In the genomic region with DNA sequence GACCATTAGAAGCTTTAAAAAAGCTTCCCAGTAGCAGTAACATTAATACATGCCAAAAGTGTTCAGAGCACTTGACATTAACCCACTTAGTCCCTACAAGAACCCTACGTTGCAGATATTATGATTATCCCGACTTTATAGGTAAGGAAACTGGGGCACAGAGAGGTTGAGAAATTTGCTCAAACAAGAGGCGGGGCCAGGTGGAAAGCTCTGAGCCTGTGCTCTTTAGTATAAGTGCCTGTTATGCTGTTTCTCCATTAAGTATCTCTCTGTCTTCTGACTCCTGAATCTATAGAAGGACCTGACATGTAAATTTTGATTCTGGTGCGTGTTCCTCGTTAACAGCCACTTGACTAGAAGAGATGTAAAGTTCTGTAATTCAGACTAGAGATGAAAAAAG, we compare ENCODE assay signal across 13 cellular contexts.
DNase-seq lines count a peak whose midpoint lies in the region; ATAC-seq and TF ChIP-seq lines count a peak whose summit lies in the region.
"Had no signal": no experiment of that assay in that cellular context is flagged by ENCODE, and none has a peak within 500 bp of the region (broad histone marks: within the 10 kb centered on the region; RNA-seq: fewer than 3 reads in every experiment).

No MANE protein-coding gene starts in this region.

- no peak overlapping the region for H3K4me3 Mint-ChIP-seq in CD4-positive, alpha-beta T cell
- H3K4me3 Mint-ChIP-seq in HFFc6: no peak overlapping the region
- no peak overlapping the region for H3K4me3 Mint-ChIP-seq in osteocyte (ENCODE audit: unreplicated experiment)

- H3K27ac ChIP-seq in CD4-positive, alpha-beta T cell (ENCODE audit: low read depth, low read length): no peak overlapping the region
- H3K27ac ChIP-seq in epithelial cell of prostate: peak overlapping the region; percentile 89
- H3K27ac ChIP-seq: PC-9 had no signal

- peaks cover 2% of the 10 kb centered on the region for H3K9me3 Mint-ChIP-seq in CD4-positive, alpha-beta T cell
- no peaks in the 10 kb centered on the region for H3K9me3 Mint-ChIP-seq in HFFc6
- no peaks in the 10 kb centered on the region for H3K9me3 Mint-ChIP-seq in osteocyte (ENCODE audit: unreplicated experiment)

- H3K27me3 ChIP-seq in CD4-positive, alpha-beta T cell (ENCODE audit: control insufficient read depth, insufficient read depth, low read length): no peaks in the 10 kb centered on the region

- CTCF ChIA-PET in CD4-positive, alpha-beta T cell (lab: Charles Lee): interaction anchor here (0.7 to 1.8 kb wide), 8 partner anchors 9 to 617 kb away, joined by 3 to 5 read pairs (median 3); no protein-coding TSS in a partner anchor

- no peak for DNase-seq in CD4-positive, alpha-beta T cell
- DNase-seq in HFFc6 (no peak), epithelial cell of prostate (ENCODE audit: low read depth, low spot score) (no peak), osteocyte (ENCODE audit: extremely low spot score, unreplicated experiment) (no peak), DMS 273 treated with DMSO at 0.1 percent for 48 hours (lab: John Stamatoyannopoulos, UW) (no peak), NCI-H146 (lab: John Stamatoyannopoulos, UW) (no peak)
- DNase-seq: DMS153, H7, NCI-H1436 treated with DMSO at 0.1 percent for 48 hours, NCI-H2081 treated with DMSO at 0.1 percent for 48 hours, NCI-H226, PC-9 had no signal

- TF ChIP-seq CTCF in CD4-positive, alpha-beta T cell (IDR thresholded peaks at IDR 0.05): no peak
- TF ChIP-seq CTCF in HFFc6 (IDR thresholded peaks at IDR 0.05): no peak
- TF ChIP-seq CTCF in osteocyte (IDR thresholded peaks at IDR 0.05): no peak

- H3K27me3 Mint-ChIP-seq in CD4-positive, alpha-beta T cell: no peaks in the 10 kb centered on the region
- peaks cover 2% of the 10 kb centered on the region for H3K27me3 Mint-ChIP-seq in HFFc6 (ENCODE audit: insufficient read depth)
- no peaks in the 10 kb centered on the region for H3K27me3 Mint-ChIP-seq in osteocyte (ENCODE audit: unreplicated experiment)

- POLR2A ChIA-PET in CD4-positive, alpha-beta T cell (lab: Charles Lee): interaction anchor here (1.1 kb wide), 1 partner anchor 33 kb away, joined by 3 read pairs; no protein-coding TSS in a partner anchor

- ATAC-seq in CD4-positive, alpha-beta T cell (ENCODE audit: poor library complexity): no peak
- no peak for ATAC-seq in HG02588 (IDR thresholded peaks at IDR 0.05; ENCODE audit: unreplicated experiment)

- intact Hi-C loops in CD4-positive, alpha-beta T cell (cut with DNase I, micrococcal nuclease): loop anchor here (1.0 to 2.0 kb wide), 4 partner anchors 565 to 641 kb away; no protein-coding TSS in a partner anchor

- H3K4me1 Mint-ChIP-seq in CD4-positive, alpha-beta T cell (ENCODE audit: low read depth): peaks cover 82% of the 10 kb centered on the region
- H3K4me1 Mint-ChIP-seq in HFFc6 (ENCODE audit: low read depth): peaks cover 97% of the 10 kb centered on the region
- peaks cover 75% of the 10 kb centered on the region for H3K4me1 Mint-ChIP-seq in osteocyte (ENCODE audit: unreplicated experiment)

- H3K27ac Mint-ChIP-seq in CD4-positive, alpha-beta T cell: peak overlapping the region; percentile 46
- peak overlapping the region; percentile 49 for H3K27ac Mint-ChIP-seq in HFFc6
- peak overlapping the region; percentile 56 for H3K27ac Mint-ChIP-seq in osteocyte (ENCODE audit: unreplicated experiment)

- no peaks in the 10 kb centered on the region for H3K9me3 ChIP-seq in CD4-positive, alpha-beta T cell (ENCODE audit: control insufficient read depth, low read length)

- peaks cover 53% of the 10 kb centered on the region for H3K36me3 Mint-ChIP-seq in CD4-positive, alpha-beta T cell (ENCODE audit: low read depth)
- H3K36me3 Mint-ChIP-seq in HFFc6 (ENCODE audit: low read depth) (peaks cover 37% of the 10 kb centered on the region), osteocyte (ENCODE audit: unreplicated experiment) (peaks cover 30% of the 10 kb centered on the region)
